20 cellular contexts compared by ENCODE assay signal in genomic region chr5:76016258-76016657, GRCh38.
A peak's percentile ranks its signal among the peaks of the same experiment; 100 is the strongest.
DNase-seq lines count a peak whose midpoint lies in the region; ATAC-seq and TF ChIP-seq lines count a peak whose summit lies in the region.
"Had no signal": no experiment of that assay in that cellular context is flagged by ENCODE, and none has a peak within 500 bp of the region (broad histone marks: within the 10 kb centered on the region; RNA-seq: fewer than 3 reads in every experiment).

No MANE protein-coding gene starts in this region.

- DNase-seq in DMS 273 (lab: John Stamatoyannopoulos, UW; ENCODE audit: unreplicated experiment) (peak; percentile 44), DMS 273 treated with DMSO at 0.1 percent for 48 hours (lab: John Stamatoyannopoulos, UW) (no peak), HCT116 (ENCODE audit: low read depth, low spot score) (no peak), brain microvascular endothelial cell (no peak), osteocyte (ENCODE audit: extremely low spot score, unreplicated experiment) (no peak), ecto neural progenitor cell (ENCODE audit: low spot score) (no peak), DMS153 treated with DMSO at 0.1 percent for 48 hours (lab: John Stamatoyannopoulos, UW; ENCODE audit: unreplicated experiment) (no peak)
- DNase-seq: activated CD4-positive, alpha-beta T cell treated with anti-CD3 and anti-CD28 coated beads, Interleukin-2, amount 10 ng/mL, durations not matched to agents 24 days and 14 days; activated effector memory CD4-positive, alpha-beta T cell treated with Interleukin-2 at 50 U/mL for 16 hours; hippocampal formation; NCI-H1436; NCI-H526; nucleus accumbens; retina; upper lobe of right lung had no signal

- no peak overlapping the region for H3K4me3 Mint-ChIP-seq in osteocyte (ENCODE audit: unreplicated experiment)
- H3K4me3 Mint-ChIP-seq: activated CD4-positive, alpha-beta T cell treated with anti-CD3 and anti-CD28 coated beads, Interleukin-2, amount 10 ng/mL, durations not matched to agents 24 days and 14 days; brain had no signal

- H3K9me3 ChIP-seq in HCT116 (ENCODE audit: control insufficient read depth in 1 of 2, insufficient read depth in 1 of 2, low read depth in 1 of 2, low read length in 2 of 2) = no peaks in the 10 kb centered on the region
- H3K9me3 ChIP-seq: upper lobe of right lung had no signal

- H3K36me3 ChIP-seq in HCT116 (ENCODE audit: control insufficient read depth in 1 of 2, insufficient read depth in 2 of 2, low read length in 2 of 2) (no peaks in the 10 kb centered on the region; a peak in 1 of 4 replicates), brain microvascular endothelial cell (replicated peaks) (no peaks in the 10 kb centered on the region)
- H3K36me3 ChIP-seq: upper lobe of right lung had no signal

- no peaks in the 10 kb centered on the region for H3K4me1 ChIP-seq in HCT116 (ENCODE audit: control insufficient read depth in 1 of 2, insufficient read depth in 2 of 2, low read length in 2 of 2)
- H3K4me1 ChIP-seq: upper lobe of right lung had no signal

- H3K27ac Mint-ChIP-seq in osteocyte (ENCODE audit: unreplicated experiment) = no peak overlapping the region
- H3K27ac Mint-ChIP-seq: activated CD4-positive, alpha-beta T cell treated with anti-CD3 and anti-CD28 coated beads, Interleukin-2, amount 10 ng/mL, durations not matched to agents 24 days and 14 days; brain had no signal

- BruUV-seq in HCT116 (replicated peaks; lab: Mats Ljungman, UMichigan) = no TSS peak

- CTCF ChIA-PET in HCT116 (lab: Charles Lee) = no interaction called here

- no peak overlapping the region for H2AFZ ChIP-seq in HCT116 (ENCODE audit: low read depth, low read length, poor library complexity, severe bottlenecking)

- no peak for TF ChIP-seq POLR2A in HCT116 (IDR thresholded peaks at IDR 0.05; ENCODE audit: borderline replicate concordance, extremely low read depth, insufficient read depth, insufficient read length)

- no peaks in the 10 kb centered on the region for H4K20me1 ChIP-seq in HCT116 (ENCODE audit: insufficient read depth)

- no peaks in the 10 kb centered on the region for H3K9me3 Mint-ChIP-seq in osteocyte (ENCODE audit: unreplicated experiment)
- H3K9me3 Mint-ChIP-seq: activated CD4-positive, alpha-beta T cell treated with anti-CD3 and anti-CD28 coated beads, Interleukin-2, amount 10 ng/mL, durations not matched to agents 24 days and 14 days had no signal

- TF ChIP-seq CTCF in HCT116 (IDR thresholded peaks at IDR 0.05 in 2 of 3, conservative IDR thresholded peaks at IDR 0.05 in 1 of 3; ENCODE audit: borderline replicate concordance in 1 of 3, insufficient read depth in 1 of 3, low read depth in 2 of 3, low read length in 2 of 3) = peak in 2 of 3 experiments; percentile 17 to 35; a peak in 1 of 6 replicates
- TF ChIP-seq CTCF in brain microvascular endothelial cell (IDR thresholded peaks at IDR 0.05; ENCODE audit: low read depth, low read length, missing control alignments) = peak; percentile 26
- TF ChIP-seq CTCF in osteocyte (IDR thresholded peaks at IDR 0.05) = peak; percentile 13

- H3K79me2 ChIP-seq in HCT116 (ENCODE audit: insufficient read depth, low read length) = no peaks in the 10 kb centered on the region

- POLR2A ChIA-PET in HCT116 (lab: Charles Lee) = no interaction called here

- H3K4me3 ChIP-seq in HCT116 (replicated peaks in 1 of 2; ENCODE audit: low read depth in 1 of 2, low read length in 2 of 2) = no peak overlapping the region
- H3K4me3 ChIP-seq in brain microvascular endothelial cell (ENCODE audit: low read depth, low read length) = no peak overlapping the region
- H3K4me3 ChIP-seq: coronary artery, upper lobe of right lung had no signal

- peaks cover 3% of the 10 kb centered on the region for H3K27me3 Mint-ChIP-seq in osteocyte (ENCODE audit: unreplicated experiment)

- no peaks in the 10 kb centered on the region for H3K4me1 Mint-ChIP-seq in osteocyte (ENCODE audit: unreplicated experiment)
- H3K4me1 Mint-ChIP-seq: activated CD4-positive, alpha-beta T cell treated with anti-CD3 and anti-CD28 coated beads, Interleukin-2, amount 10 ng/mL, durations not matched to agents 24 days and 14 days; brain had no signal

- RAD21 ChIA-PET in HCT116 (lab: Charles Lee; ENCODE audit: low non-redundant PET in 1 of 2, low total read pairs in 2 of 2, uncharacterized antibody in 2 of 2, unreplicated experiment in 2 of 2) = no interaction called here

- TF ChIP-seq RAD21 in HCT116 (IDR thresholded peaks at IDR 0.05; ENCODE audit: low read depth) = no peak

- in situ Hi-C loops in brain microvascular endothelial cell (cut with HindIII; ENCODE audit: low pct_ligation_motif_present, low sequenced_read_pairs) = no loop called here

- H3K9ac ChIP-seq in HCT116 (ENCODE audit: low read length) = no peak overlapping the region

- intact Hi-C loops in HCT116 (cut with micrococcal nuclease) = no loop called here

- no peak overlapping the region for H3K4me2 ChIP-seq in HCT116 (ENCODE audit: low read length)

- ATAC-seq in HCT116 (no peak), GM21526 (IDR thresholded peaks at IDR 0.05; ENCODE audit: low FRiP score, unreplicated experiment) (no peak)
- ATAC-seq: Right ventricle myocardium inferior, upper lobe of right lung had no signal

- no peak overlapping the region for H3K27ac ChIP-seq in HCT116 (ENCODE audit: low read depth, low read length)
- H3K27ac ChIP-seq in brain microvascular endothelial cell = no peak overlapping the region
- H3K27ac ChIP-seq: 22Rv1, coronary artery, upper lobe of right lung had no signal

- H3K27me3 ChIP-seq in HCT116 (ENCODE audit: insufficient read depth, low read length) (peaks cover 51% of the 10 kb centered on the region), brain microvascular endothelial cell (replicated peaks) (no peaks in the 10 kb centered on the region)
- H3K27me3 ChIP-seq: upper lobe of right lung had no signal

- no peaks in the 10 kb centered on the region for H3K36me3 Mint-ChIP-seq in osteocyte (ENCODE audit: unreplicated experiment)
- H3K36me3 Mint-ChIP-seq: brain had no signal

- no peaks in the 10 kb centered on the region for H3K9me2 ChIP-seq in HCT116 (ENCODE audit: insufficient read depth)

TF ChIP-seq in HCT116, 20 proteins besides CTCF, POLR2A, EP300 and RAD21:
- TF ChIP-seq EZH2 (IDR thresholded peaks at IDR 0.05) (no peak), MAX (IDR thresholded peaks at IDR 0.05) (no peak), REST (IDR thresholded peaks at IDR 0.05; ENCODE audit: low read depth) (no peak), ELF1 (IDR thresholded peaks at IDR 0.05; ENCODE audit: borderline replicate concordance, low read depth) (no peak)
